ENCODE assay signal across 8 cellular contexts in genomic region chr11:62725686-62726085, GRCh38. TPM values are rescaled to one million over a fixed set of nuclear protein-coding genes. Genes with fewer than 3 reads are reported as not detected.
DNase-seq lines count a peak whose midpoint lies in the region; ATAC-seq and TF ChIP-seq lines count a peak whose summit lies in the region.

No MANE protein-coding gene starts in this region.

- H3K27me3 ChIP-seq in Caco-2 (replicated peaks; ENCODE audit: control insufficient read depth, insufficient read depth, low read length) (no peaks in the 10 kb centered on the region), NT2/D1 (ENCODE audit: insufficient read depth, insufficient read length) (no peaks in the 10 kb centered on the region), neutrophil (no peaks in the 10 kb centered on the region)

- H3K27me3 Mint-ChIP-seq in Caco-2 (ENCODE audit: insufficient read depth, unreplicated experiment) = no peaks in the 10 kb centered on the region
- peaks cover 21% of the 10 kb centered on the region for H3K27me3 Mint-ChIP-seq in endothelial cell (ENCODE audit: unreplicated experiment)

- ATAC-seq in HG03442 (IDR thresholded peaks at IDR 0.05; ENCODE audit: unreplicated experiment) = no peak

- DNase-seq in Caco-2 (peak in 1 of 2 experiments; percentile 41), NT2/D1 (ENCODE audit: low read depth, low spot score) (no peak), endothelial cell (ENCODE audit: low spot score) (no peak), putamen (ENCODE audit: low spot score) (no peak), middle frontal gyrus (ENCODE audit: extremely low spot score, low spot score) (no peak)
- DNase-seq in stimulated activated naive CD4-positive, alpha-beta T cell (lab: John Stamatoyannopoulos, UW) = no peak

- TF ChIP-seq CTCF in Caco-2 (IDR thresholded peaks at IDR 0.05; ENCODE audit: insufficient read depth in 1 of 2, low read depth in 1 of 2, low read length in 1 of 2, severe bottlenecking in 1 of 2, unreplicated experiment in 1 of 2) (no peak), endothelial cell (IDR thresholded peaks at IDR 0.05; ENCODE audit: unreplicated experiment) (no peak), neutrophil (IDR thresholded peaks at IDR 0.05) (no peak)

- peak overlapping the region; percentile 97 for H3K9ac ChIP-seq in NT2/D1 (ENCODE audit: insufficient read length, low read depth)

- peaks cover 4% of the 10 kb centered on the region for H3K36me3 ChIP-seq in Caco-2 (ENCODE audit: control insufficient read depth, insufficient read depth, low read length)
- peaks cover 64% of the 10 kb centered on the region for H3K36me3 ChIP-seq in NT2/D1 (ENCODE audit: insufficient read depth, insufficient read length, low read length)
- H3K36me3 ChIP-seq in neutrophil = peaks cover 36% of the 10 kb centered on the region

- POLR2A ChIA-PET in Caco-2 (lab: Charles Lee) = interaction anchor here (0.8 to 4.8 kb wide), 3 partner anchors 20 to 131 kb away, joined by 4 to 71 read pairs (median 18); partner anchors contain the start of gene ZBTB3

- H3K4me3 Mint-ChIP-seq in Caco-2 (ENCODE audit: unreplicated experiment) (peak overlapping the region; percentile 99), endothelial cell (ENCODE audit: unreplicated experiment) (peak overlapping the region; percentile 99)

- intact Hi-C loops in Caco-2 (cut with micrococcal nuclease; ENCODE audit: unreplicated experiment) = loop anchor here (2.0 to 10.0 kb wide), 2 partner anchors 13 to 129 kb away; no protein-coding TSS in a partner anchor

- peak overlapping the region; percentile 98 for H3K27ac ChIP-seq in neutrophil

- H3K4me1 Mint-ChIP-seq in Caco-2 (ENCODE audit: low read depth, unreplicated experiment) = peaks cover 34% of the 10 kb centered on the region
- H3K4me1 Mint-ChIP-seq in endothelial cell (ENCODE audit: unreplicated experiment) = peaks cover 31% of the 10 kb centered on the region

- H3K9me3 Mint-ChIP-seq in Caco-2 (ENCODE audit: unreplicated experiment) (no peaks in the 10 kb centered on the region), endothelial cell (ENCODE audit: unreplicated experiment) (no peaks in the 10 kb centered on the region)

- H3K27ac Mint-ChIP-seq in Caco-2 (ENCODE audit: unreplicated experiment) (peak overlapping the region; percentile 98), endothelial cell (ENCODE audit: unreplicated experiment) (peak overlapping the region; percentile 84)

- TSS peak; percentile 18 for BruUV-seq in Caco-2 (replicated peaks; lab: Mats Ljungman, UMichigan)

- CTCF ChIA-PET in Caco-2 (lab: Charles Lee) = interaction anchor here (1.1 to 4.0 kb wide), 2 partner anchors 28 to 61 kb away, joined by 3 to 21 read pairs; partner anchors contain the start of gene ZBTB3

- H3K36me3 Mint-ChIP-seq in Caco-2 (ENCODE audit: insufficient read depth, unreplicated experiment) (peaks cover 91% of the 10 kb centered on the region), endothelial cell (ENCODE audit: low read depth, unreplicated experiment) (peaks cover 44% of the 10 kb centered on the region)

- H3K4me1 ChIP-seq in Caco-2 = peaks cover 29% of the 10 kb centered on the region
- peaks cover 2% of the 10 kb centered on the region for H3K4me1 ChIP-seq in NT2/D1 (ENCODE audit: insufficient read depth, insufficient read length)
- peaks cover 45 to 47% of the 10 kb centered on the region in 2 experiments for H3K4me1 ChIP-seq in neutrophil (ENCODE audit: control insufficient read depth in 1 of 2, insufficient read depth in 1 of 2, low read depth in 1 of 2, low read length in 1 of 2)

- H3K9me3 ChIP-seq in Caco-2 (no peaks in the 10 kb centered on the region), NT2/D1 (ENCODE audit: insufficient read depth, low read length) (no peaks in the 10 kb centered on the region), neutrophil (peaks cover 5% of the 10 kb centered on the region)

- H3K4me3 ChIP-seq in Caco-2 (ENCODE audit: low read depth, low read length) (peak overlapping the region; percentile 94), NT2/D1 (ENCODE audit: insufficient read length, low read depth) (peak overlapping the region; percentile 98), neutrophil (ENCODE audit: low read depth in 1 of 2, low read length in 1 of 2) (peak overlapping the region; percentile 82 to 100)

RNA-seq across cellular contexts. Expression of gene HNRNPUL2, which starts 1.6 kb away (rescaled TPM):
- total RNA-seq in Caco-2 (2022) = 60.0 and 62.9 TPM in 2 replicates
- 43.6 TPM for total RNA-seq in endothelial cell (ENCODE audit: unreplicated experiment)

RNA-seq across cellular contexts. Expression of gene TTC9C, which starts 2.6 kb away (rescaled TPM):
- 47.0 and 53.6 TPM in 2 replicates for total RNA-seq in Caco-2 (2022)
- total RNA-seq in endothelial cell (ENCODE audit: unreplicated experiment) = 38.1 TPM

RNA-seq across cellular contexts. Expression of gene GNG3, which starts 18.2 kb away (rescaled TPM):
- not detected in 2 replicates for total RNA-seq in Caco-2 (2022)
- 1.1 TPM for total RNA-seq in endothelial cell (ENCODE audit: unreplicated experiment)

RNA-seq across cellular contexts. Expression of gene BSCL2, which starts 18.5 kb away (rescaled TPM):
- total RNA-seq in Caco-2 (2022) (39.2 and 48.2 TPM in 2 replicates), endothelial cell (ENCODE audit: unreplicated experiment) (53.6 TPM)

RNA-seq across cellular contexts. Expression of gene ZBTB3, which starts 28.3 kb away (rescaled TPM):
- total RNA-seq in Caco-2 (2022) = 8.2 and 10.9 TPM in 2 replicates
- total RNA-seq in endothelial cell (ENCODE audit: unreplicated experiment) = 12.7 TPM
